17 cellular contexts compared by ENCODE assay signal in the genomic region with DNA sequence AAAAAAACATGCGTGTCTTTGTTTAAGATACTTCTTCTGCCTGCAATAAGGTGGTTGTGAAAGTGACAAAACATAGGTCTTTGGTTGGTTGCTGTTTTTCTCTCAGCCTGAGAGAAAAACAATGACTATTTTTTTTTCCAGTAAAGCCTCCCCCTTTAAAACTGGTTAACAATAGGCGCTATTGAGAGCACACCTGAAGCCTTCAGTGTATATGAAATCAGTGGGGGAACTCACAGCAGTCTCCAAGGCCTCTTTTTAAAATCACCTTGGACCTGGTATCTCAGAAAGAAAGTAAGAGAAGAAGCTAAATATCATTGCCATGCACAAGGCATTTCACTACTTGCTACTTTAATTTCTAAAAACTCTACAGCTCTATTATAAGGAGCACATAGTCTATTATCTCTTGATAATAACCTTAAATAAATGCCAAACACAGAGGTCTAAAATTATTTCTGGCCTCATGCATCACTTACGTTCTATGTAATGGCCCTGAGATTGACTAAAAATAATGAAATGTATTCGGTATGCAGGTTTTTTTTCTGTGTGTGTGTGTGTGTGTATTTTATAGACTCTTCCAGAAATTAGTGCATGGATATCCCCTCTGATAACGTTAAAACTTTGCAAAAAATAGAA.
A peak's percentile ranks its signal among the peaks of the same experiment; 100 is the strongest.
DNase-seq lines count a peak whose midpoint lies in the region; ATAC-seq, FAIRE-seq and TF ChIP-seq lines count a peak whose summit lies in the region.
"Had no signal": no experiment of that assay in that cellular context is flagged by ENCODE, and none has a peak within 500 bp of the region (broad histone marks: within the 10 kb centered on the region; RNA-seq: fewer than 3 reads in every experiment).

No MANE protein-coding gene starts in this region.

- POLR2A ChIA-PET in H1 (lab: Charles Lee; ENCODE audit: partially characterized antibody): no interaction called here

- H3K4me3 ChIP-seq in heart left ventricle (no peak overlapping the region), right cardiac atrium (ENCODE audit: low read length) (no peak overlapping the region), H1 (ENCODE audit: extremely low read depth in 1 of 4, insufficient read depth in 2 of 4, low read depth in 3 of 4, low read length in 4 of 4) (peak overlapping the region in 1 of 4 experiments; percentile 2; a peak in 1 of 8 replicates)
- H3K4me3 ChIP-seq: HAP-1 had no signal

- no peaks in the 10 kb centered on the region for H3K79me2 ChIP-seq in H9 (ENCODE audit: insufficient read depth, low read length)
- no peaks in the 10 kb centered on the region for H3K79me2 ChIP-seq in H1 (ENCODE audit: control insufficient read depth in 1 of 2, insufficient read depth in 2 of 2, low read length in 2 of 2)

- H4K5ac ChIP-seq in H9 (ENCODE audit: insufficient read length, low read depth, low read length): no peak overlapping the region
- no peak overlapping the region for H4K5ac ChIP-seq in H1 (ENCODE audit: insufficient read length, low read depth, low read length)

- no peak overlapping the region for H2BK120ac ChIP-seq in H9 (ENCODE audit: low read depth, low read length, poor library complexity, severe bottlenecking)
- H2BK120ac ChIP-seq in H1 (replicated peaks; ENCODE audit: low read depth, low read length): no peak overlapping the region

- no peak overlapping the region for H4K8ac ChIP-seq in H9 (replicated peaks; ENCODE audit: insufficient read length, low read depth, low read length)
- no peak overlapping the region for H4K8ac ChIP-seq in H1 (ENCODE audit: extremely low read depth, insufficient read depth, low read length)

- H3K23me2 ChIP-seq in H9 (ENCODE audit: insufficient read length, low read depth, low read length, poor library complexity, severe bottlenecking) (no peaks in the 10 kb centered on the region), H1 (ENCODE audit: low read depth, low read length) (no peaks in the 10 kb centered on the region)

- H3K4me2 ChIP-seq in H9 (ENCODE audit: insufficient read depth, insufficient read length, low read length) (no peak overlapping the region), H1 (ENCODE audit: insufficient read depth in 1 of 2, low read depth in 2 of 2, low read length in 2 of 2) (no peak overlapping the region)

- H3K4me3 Mint-ChIP-seq in H9: no peak overlapping the region
- H3K4me3 Mint-ChIP-seq: CD4-positive, alpha-beta memory T cell; HFFc6 had no signal

- no peak overlapping the region for H3T11ph ChIP-seq in H9 (ENCODE audit: low read length)

- H3K4me1 ChIP-seq in heart left ventricle: peaks cover 0 to 20% (median 0%) of the 10 kb centered on the region in 12 donors
- no peaks in the 10 kb centered on the region for H3K4me1 ChIP-seq in right cardiac atrium (ENCODE audit: control insufficient read depth, insufficient read depth, low read length)
- peaks cover 2% of the 10 kb centered on the region; the same call in 1 of the 2 replicates for H3K4me1 ChIP-seq in H9 (ENCODE audit: insufficient read depth, low read length)
- H3K4me1 ChIP-seq in H1 (replicated peaks in 1 of 4; ENCODE audit: control insufficient read depth in 3 of 4, insufficient read depth in 4 of 4, low read length in 3 of 4): peaks cover 0 to 6% (median 0%) of the 10 kb centered on the region in 4 experiments; a peak in 2 of 7 replicates
- H3K4me1 ChIP-seq: HAP-1 had no signal

- H3K14ac ChIP-seq in H9 (ENCODE audit: insufficient read depth, low read length) (no peak overlapping the region), H1 (ENCODE audit: insufficient read length) (no peak overlapping the region)

- peak; percentile 42 for FAIRE-seq in H1 (lab: Jason Lieb, UNC)
- FAIRE-seq: GM12891, GM18507 had no signal

- no peak overlapping the region for H2BK12ac ChIP-seq in H9 (ENCODE audit: insufficient read length, low read depth, low read length)
- no peak overlapping the region for H2BK12ac ChIP-seq in H1 (ENCODE audit: low read depth, low read length)

- H3K9me3 Mint-ChIP-seq in H9: no peaks in the 10 kb centered on the region

- 48 to 59% (median 53%) methylated on average over 5 of the region's 5 CpGs for WGBS in heart left ventricle, 4 donors
- WGBS in right cardiac atrium: 48% methylated on average over 5 of the region's 5 CpGs
- WGBS in H9 (ENCODE audit: extremely low coverage, insufficient read length, low lambda C conversion rate): no CpG with 5 or more reads among the region's 5 CpGs
- 69% methylated on average over 5 of the region's 5 CpGs; no CpG with 5 or more reads in 1 of the 2 experiments for WGBS in H1 (ENCODE audit: extremely low coverage in 1 of 2, insufficient coverage in 1 of 2, insufficient read length in 1 of 2, insufficient replicate concordance in 2 of 2, low coverage in 1 of 2, low lambda C conversion rate in 2 of 2, missing lambda C conversion rate in 1 of 2), 2 experiments

- H3K9ac ChIP-seq in H9 (ENCODE audit: extremely low read depth, insufficient read length, low read length): no peak overlapping the region
- H3K9ac ChIP-seq in H1 (replicated peaks in 1 of 4; ENCODE audit: extremely low read depth in 1 of 4, low read depth in 3 of 4, low read length in 3 of 4): no peak overlapping the region

- H3K23ac ChIP-seq in H9 (ENCODE audit: insufficient read length, low read depth, low read length) (no peak overlapping the region), H1 (ENCODE audit: insufficient read length) (no peak overlapping the region)

- no peak for TF ChIP-seq RAD21 in H1 (IDR thresholded peaks at IDR 0.05 in 1 of 2, conservative IDR thresholded peaks at IDR 0.05 in 1 of 2; ENCODE audit: low read depth in 2 of 2, low read length in 2 of 2)

- H3K4ac ChIP-seq in H9 (ENCODE audit: low read depth, low read length): no peak overlapping the region
- H3K4ac ChIP-seq in H1 (replicated peaks; ENCODE audit: insufficient read length, low read depth, low read length): no peak overlapping the region

- no peak for TF ChIP-seq EP300 in H1 (IDR thresholded peaks at IDR 0.05; ENCODE audit: borderline replicate concordance in 1 of 2, low read depth in 2 of 2, low read length in 2 of 2)

- no peak overlapping the region for H2BK15ac ChIP-seq in H9 (ENCODE audit: low read depth, low read length)
- H2BK15ac ChIP-seq in H1 (ENCODE audit: low read length): no peak overlapping the region

- H3K27me3 Mint-ChIP-seq in H9 (ENCODE audit: low read depth): no peaks in the 10 kb centered on the region
- H3K27me3 Mint-ChIP-seq: CD4-positive, alpha-beta memory T cell had no signal

- H2BK5ac ChIP-seq in H9 (ENCODE audit: insufficient read length, low read length): no peak overlapping the region
- no peak overlapping the region for H2BK5ac ChIP-seq in H1 (ENCODE audit: low read depth, low read length)

- H4K91ac ChIP-seq in H9 (ENCODE audit: insufficient read length, low read depth, low read length) (no peak overlapping the region), H1 (replicated peaks; ENCODE audit: insufficient read length, low read length) (no peak overlapping the region)

- TF ChIP-seq CTCF in heart left ventricle (IDR thresholded peaks at IDR 0.05): no peak
- TF ChIP-seq CTCF in H9 (conservative IDR thresholded peaks at IDR 0.05): no peak
- TF ChIP-seq CTCF in H1 (IDR thresholded peaks at IDR 0.05; ENCODE audit: control extremely low read depth in 1 of 3, insufficient read depth in 1 of 3, low read depth in 1 of 3, low read length in 3 of 3): no peak

- H3K4me1 Mint-ChIP-seq in H9: peaks cover 22% of the 10 kb centered on the region in 2 experiments
- H3K4me1 Mint-ChIP-seq: CD4-positive, alpha-beta memory T cell had no signal

- intact Hi-C loops in heart left ventricle (cut with DNase I) (no loop called here), right cardiac atrium (cut with DNase I) (no loop called here)

- DNase-seq in heart left ventricle: no peak
- DNase-seq in right cardiac atrium: no peak
- DNase-seq in H9: no peak
- no peak for DNase-seq in H1 (ENCODE audit: low read depth in 1 of 2, low spot score in 2 of 2)
- no peak for DNase-seq in NCI-H524 (lab: John Stamatoyannopoulos, UW)
- DNase-seq in GM19240 (ENCODE audit: insufficient read length, low spot score): no peak
- DNase-seq: C1 segment of cervical spinal cord; Calu3; CD4-positive, alpha-beta memory T cell; COR-L47; DMS53; DMS79 treated with DMSO at 0.1 percent for 48 hours; GF-D8; HFFc6 had no signal

- CTCF ChIA-PET in H1 (lab: Charles Lee; ENCODE audit: partially characterized antibody): interaction anchor here (1.7 kb wide), 1 partner anchor 11 kb away, joined by 5 read pairs; no protein-coding TSS in a partner anchor

- peak overlapping the region in 2 of 3 experiments; percentile 77 to 96; a peak in 3 of 7 replicates for H3K27ac Mint-ChIP-seq in H9
- H3K27ac Mint-ChIP-seq: CD4-positive, alpha-beta memory T cell; HFFc6 had no signal

- H3K79me1 ChIP-seq in H9 (ENCODE audit: insufficient read depth, low read depth, low read length, poor library complexity, severe bottlenecking): no peaks in the 10 kb centered on the region
- no peaks in the 10 kb centered on the region for H3K79me1 ChIP-seq in H1 (ENCODE audit: low read depth, low read length)

- H4K20me1 ChIP-seq in H9 (ENCODE audit: control insufficient read depth, insufficient read depth, insufficient read length) (no peaks in the 10 kb centered on the region), H1 (replicated peaks in 1 of 2; ENCODE audit: control insufficient read depth in 1 of 2, insufficient read depth in 2 of 2, low read length in 2 of 2) (no peaks in the 10 kb centered on the region)

- no peak overlapping the region for H2BK20ac ChIP-seq in H9 (ENCODE audit: low read depth, low read length, poor library complexity, severe bottlenecking)
- no peak overlapping the region for H2BK20ac ChIP-seq in H1 (ENCODE audit: low read length)

- H3K27me3 ChIP-seq in heart left ventricle: no peaks in the 10 kb centered on the region
- no peaks in the 10 kb centered on the region for H3K27me3 ChIP-seq in right cardiac atrium (ENCODE audit: control insufficient read depth, insufficient read depth)
- no peaks in the 10 kb centered on the region for H3K27me3 ChIP-seq in H9 (ENCODE audit: insufficient read depth, low read length)
- H3K27me3 ChIP-seq in H1 (replicated peaks in 1 of 4; ENCODE audit: control insufficient read depth in 3 of 4, extremely low read depth in 1 of 4, insufficient read depth in 3 of 4, low read length in 3 of 4): no peaks in the 10 kb centered on the region

- H3K9me3 ChIP-seq in heart left ventricle (no peaks in the 10 kb centered on the region), right cardiac atrium (ENCODE audit: control insufficient read depth, low read length) (no peaks in the 10 kb centered on the region), H9 (ENCODE audit: control insufficient read depth, low read depth, low read length) (no peaks in the 10 kb centered on the region), H1 (ENCODE audit: insufficient read depth in 2 of 2, low read depth in 1 of 2, low read length in 1 of 2) (no peaks in the 10 kb centered on the region)
- H3K9me3 ChIP-seq: HAP-1 had no signal

- H3K27ac ChIP-seq in heart left ventricle (peak overlapping the region in 3 of 12 donors; percentile 35 to 56 (median 38)), right cardiac atrium (ENCODE audit: low read length) (no peak overlapping the region), H9 (ENCODE audit: insufficient read length, low read depth, low read length) (no peak overlapping the region), H1 (ENCODE audit: low read depth, low read length) (no peak overlapping the region)

- H3K36me3 ChIP-seq in heart left ventricle (no peaks in the 10 kb centered on the region), H1 (ENCODE audit: control insufficient read depth in 2 of 4, insufficient read depth in 4 of 4, low read length in 3 of 4) (no peaks in the 10 kb centered on the region; a peak in 1 of 8 replicates)
- H3K36me3 ChIP-seq: HAP-1 had no signal

- no peak overlapping the region for H2AK5ac ChIP-seq in H9 (ENCODE audit: insufficient read length, low read length)
- H2AK5ac ChIP-seq in H1 (ENCODE audit: low read depth, low read length): no peak overlapping the region

- H3K56ac ChIP-seq in H9 (ENCODE audit: insufficient read length, low read depth, low read length) (no peak overlapping the region), H1 (replicated peaks; ENCODE audit: insufficient read length, low read depth, low read length) (no peak overlapping the region)

- peak; percentile 60 to 71 (median 62) for ATAC-seq in heart left ventricle
- no peak for ATAC-seq in right cardiac atrium

- TF ChIP-seq POLR2A in heart left ventricle (IDR thresholded peaks at IDR 0.05) (no peak), H1 (IDR thresholded peaks at IDR 0.05; ENCODE audit: control extremely low read depth in 1 of 2, low read depth in 2 of 2, low read length in 2 of 2) (no peak)

- no peaks in the 10 kb centered on the region for H3K36me3 Mint-ChIP-seq in H9 (ENCODE audit: insufficient read depth in 1 of 3, low read depth in 3 of 3)
- H3K36me3 Mint-ChIP-seq: CD4-positive, alpha-beta memory T cell had no signal

- H3K18ac ChIP-seq in H9 (ENCODE audit: insufficient read length, low read depth, low read length): no peak overlapping the region
- no peak overlapping the region; the same call in 1 of the 2 replicates for H3K18ac ChIP-seq in H1 (ENCODE audit: extremely low read depth, low read length)

- H2AFZ ChIP-seq in H9 (ENCODE audit: low read length): no peak overlapping the region
- no peak overlapping the region for H2AFZ ChIP-seq in H1 (ENCODE audit: low read length)

Comparison
In these comparisons a context has a peak if more than half of its experiments do, and no peak if none do; other contexts are left out.
1. ATAC-seq: peak in heart left ventricle (4 of 4); none in right cardiac atrium (0 of 2).